In genomic region chr11:331332-332060, GRCh38 we compare ENCODE assay signal across 15 cellular contexts. TPM values are rescaled to one million over a fixed set of nuclear protein-coding genes. Genes with fewer than 3 reads are reported as not detected.
DNase-seq lines count a peak whose midpoint lies in the region; ATAC-seq and TF ChIP-seq lines count a peak whose summit lies in the region.
"Had no signal": no experiment of that assay in that cellular context is flagged by ENCODE, and none has a peak within 500 bp of the region (broad histone marks: within the 10 kb centered on the region; RNA-seq: fewer than 3 reads in every experiment).

No MANE protein-coding gene starts in this region.

- ATAC-seq in left cardiac atrium, result no peak
- no peak for ATAC-seq in T-cell (replicated peaks in 1 of 4)
- ATAC-seq in stimulated activated naive CD8-positive, alpha-beta T cell treated with anti-CD3 and anti-CD28 coated beads, Interleukin-15, amount 100 ng/mL, for 72 hours, result no peak
- ATAC-seq in HG02884 (IDR thresholded peaks at IDR 0.05; ENCODE audit: unreplicated experiment), result no peak
- ATAC-seq in GM18519 (IDR thresholded peaks at IDR 0.05; ENCODE audit: low FRiP score, unreplicated experiment), result no peak

- H3K36me3 Mint-ChIP-seq in T-cell, result no peaks in the 10 kb centered on the region
- peaks cover 0 to 7% (median 0%) of the 10 kb centered on the region in 3 donors for H3K36me3 Mint-ChIP-seq in immature natural killer cell
- H3K36me3 Mint-ChIP-seq in Calu3 (ENCODE audit: insufficient read depth, unreplicated experiment), result no peaks in the 10 kb centered on the region

- no TSS peak for BruUV-seq in Calu3 (replicated peaks; lab: Mats Ljungman, UMichigan)

- peak; percentile 26 for DNase-seq in cardiac septum (ENCODE audit: low spot score)
- no peak for DNase-seq in left cardiac atrium
- DNase-seq in T-cell, result no peak
- DNase-seq in immature natural killer cell, result no peak
- DNase-seq in stimulated activated naive CD8-positive, alpha-beta T cell treated with anti-CD3 and anti-CD28 coated beads, Interleukin-15, amount 100 ng/mL, for 72 hours, result peak in 1 of 2 donors; percentile 9
- DNase-seq in Calu3, result no peak
- DNase-seq: AML-193, EL, kidney glomerular epithelial cell, SHP77 treated with DMSO at 0.1 percent for 48 hours, thyroid gland had no signal

- H3K4me3 Mint-ChIP-seq in T-cell (peak overlapping the region; percentile 31 to 70 (median 45)), immature natural killer cell (peak overlapping the region; percentile 84 to 88 (median 87)), Calu3 (ENCODE audit: low read depth, unreplicated experiment) (no peak overlapping the region)
- peak overlapping the region; percentile 78 to 80 for H3K4me3 Mint-ChIP-seq in stimulated activated naive CD8-positive, alpha-beta T cell treated with anti-CD3 and anti-CD28 coated beads, Interleukin-15, amount 100 ng/mL, for 72 hours

- intact Hi-C loops in cardiac septum (cut with DNase I), result no loop called here
- intact Hi-C loops in left cardiac atrium (cut with DNase I), result no loop called here
- intact Hi-C loops in Calu3 (cut with micrococcal nuclease; ENCODE audit: unreplicated experiment), result no loop called here

- POLR2A ChIA-PET in T-cell (lab: Charles Lee), result interaction anchor here in 1 of 2 donors (0.7 kb wide), 1 partner anchor 10 kb away, joined by 4 read pairs; no protein-coding TSS in a partner anchor

- no peaks in the 10 kb centered on the region for H3K27me3 Mint-ChIP-seq in T-cell
- H3K27me3 Mint-ChIP-seq in immature natural killer cell (ENCODE audit: low read depth in 3 of 3), result peaks cover 11 to 16% (median 15%) of the 10 kb centered on the region in 3 donors
- no peaks in the 10 kb centered on the region for H3K27me3 Mint-ChIP-seq in stimulated activated naive CD8-positive, alpha-beta T cell treated with anti-CD3 and anti-CD28 coated beads, Interleukin-15, amount 100 ng/mL, for 72 hours
- peaks cover 37% of the 10 kb centered on the region for H3K27me3 Mint-ChIP-seq in Calu3 (ENCODE audit: unreplicated experiment)

- H3K27ac Mint-ChIP-seq in T-cell (peak overlapping the region; percentile 31 to 61), immature natural killer cell (peak overlapping the region; percentile 84 to 95 (median 90)), Calu3 (ENCODE audit: unreplicated experiment) (no peak overlapping the region)
- peak overlapping the region in 1 of 2 donors; percentile 27 for H3K27ac Mint-ChIP-seq in stimulated activated naive CD8-positive, alpha-beta T cell treated with anti-CD3 and anti-CD28 coated beads, Interleukin-15, amount 100 ng/mL, for 72 hours

- no peaks in the 10 kb centered on the region for H3K9me3 Mint-ChIP-seq in T-cell
- peaks cover 0 to 2% (median 0%) of the 10 kb centered on the region in 6 donors for H3K9me3 Mint-ChIP-seq in immature natural killer cell
- H3K9me3 Mint-ChIP-seq in stimulated activated naive CD8-positive, alpha-beta T cell treated with anti-CD3 and anti-CD28 coated beads, Interleukin-15, amount 100 ng/mL, for 72 hours, result no peaks in the 10 kb centered on the region
- no peaks in the 10 kb centered on the region for H3K9me3 Mint-ChIP-seq in Calu3 (ENCODE audit: low read depth, unreplicated experiment)

- no peak for TF ChIP-seq CTCF in Calu3 (IDR thresholded peaks at IDR 0.05; ENCODE audit: unreplicated experiment)

- CTCF ChIA-PET in T-cell (lab: Charles Lee), result no interaction called here
- CTCF ChIA-PET in Calu3 (lab: Charles Lee), result no interaction called here

- H3K4me1 Mint-ChIP-seq in T-cell (peaks cover 59 to 67% (median 61%) of the 10 kb centered on the region in 3 donors), immature natural killer cell (peaks cover 87 to 94% of the 10 kb centered on the region in 2 donors), Calu3 (ENCODE audit: low read depth, unreplicated experiment) (no peaks in the 10 kb centered on the region)
- H3K4me1 Mint-ChIP-seq in stimulated activated naive CD8-positive, alpha-beta T cell treated with anti-CD3 and anti-CD28 coated beads, Interleukin-15, amount 100 ng/mL, for 72 hours, result peaks cover 84% of the 10 kb centered on the region

RNA-seq across cellular contexts. Expression of gene IFITM3, which starts 10.8 kb away (rescaled TPM):
- 260 TPM for total RNA-seq in cardiac septum
- total RNA-seq in left cardiac atrium, result 100 to 1,000 TPM; 669 to 779 TPM
- total RNA-seq in T-cell, result 10 to 100 TPM in 4 of 5 donors, 1 to 10 TPM in 1; 2.1 to 35.5 (median 17.6) TPM
- 100 to 1,000 TPM; 138 to 675 (median 423) TPM for polyA plus RNA-seq in immature natural killer cell
- total RNA-seq in Calu3 (2022), result 264 and 492 TPM in 2 replicates

RNA-seq across cellular contexts. Expression of gene IFITM1, which starts 17.7 kb away (rescaled TPM):
- total RNA-seq in cardiac septum (123 TPM), left cardiac atrium (100 to 1,000 TPM; 151 to 215 TPM), T-cell (100 to 1,000 TPM; 201 to 427 (median 243) TPM), Calu3 (2022) (45.6 and 179 TPM in 2 replicates)
- polyA plus RNA-seq in immature natural killer cell, result 1,000 to 10,000 TPM; 2,792 to 4,533 (median 3,562) TPM

RNA-seq across cellular contexts. Expression of gene IFITM2, which starts 23.9 kb away (rescaled TPM):
- total RNA-seq in cardiac septum, result 215 TPM
- total RNA-seq in left cardiac atrium, result 100 to 1,000 TPM; 420 to 494 TPM
- 100 to 1,000 TPM; 276 to 654 (median 359) TPM for total RNA-seq in T-cell
- 1,000 to 10,000 TPM; 4,348 to 7,867 (median 6,958) TPM for polyA plus RNA-seq in immature natural killer cell
- 29.1 and 117 TPM in 2 replicates for total RNA-seq in Calu3 (2022)

RNA-seq across cellular contexts. Expression of gene IFITM5, which starts 32.2 kb away (rescaled TPM):
- not detected for total RNA-seq in cardiac septum
- total RNA-seq in left cardiac atrium, result not detected
- not detected for total RNA-seq in T-cell
- polyA plus RNA-seq in immature natural killer cell, result not detected
- not detected in 2 replicates for total RNA-seq in Calu3 (2022)
- total RNA-seq: cerebellum, pulmonary artery endothelial cell, thyroid gland had no signal

RNA-seq across cellular contexts. Expression of gene B4GALNT4, which starts 37.8 kb away (rescaled TPM):
- 0.24 TPM for total RNA-seq in cardiac septum
- 1 to 10 TPM; 2.1 to 2.4 TPM for total RNA-seq in left cardiac atrium
- 1 to 10 TPM; 1.7 to 5.6 (median 2.8) TPM for total RNA-seq in T-cell
- under 1 TPM in 1 of 3 donors, not detected in 2; 0.53 TPM for polyA plus RNA-seq in immature natural killer cell
- 1.9 and 4.6 TPM in 2 replicates for total RNA-seq in Calu3 (2022)
